In genomic region chr11:135075740-135076139, GRCh38 we compare ENCODE assay signal across 8 cellular contexts.
A peak's percentile ranks its signal among the peaks of the same experiment; 100 is the strongest.
DNase-seq lines count a peak whose midpoint lies in the region; ATAC-seq and TF ChIP-seq lines count a peak whose summit lies in the region.

No MANE protein-coding gene starts in this region.

- peak; percentile 45 for TF ChIP-seq CTCF in fibroblast of mammary gland (conservative IDR thresholded peaks at IDR 0.05; ENCODE audit: control insufficient read depth, insufficient read depth, low read depth, low read length)

- intact Hi-C loops in sciatic nerve (cut with DNase I), result no loop called here

- peak; percentile 36 for ATAC-seq in sciatic nerve
- ATAC-seq in GM19324 (IDR thresholded peaks at IDR 0.05; ENCODE audit: low FRiP score, unreplicated experiment), result no peak
- no peak for ATAC-seq in HG03045 (IDR thresholded peaks at IDR 0.05; ENCODE audit: unreplicated experiment)

- DNase-seq in activated naive CD4-positive, alpha-beta T cell treated with Interleukin-2 at 50 U/mL for 16 hours, result peak; percentile 58
- DNase-seq in activated naive CD4-positive, alpha-beta T cell (lab: John Stamatoyannopoulos, UW), result no peak
- peak; percentile 38 to 55 (median 47) for DNase-seq in activated CD8-positive, alpha-beta memory T cell treated with anti-CD3 and anti-CD28 coated beads for 48 hours (ENCODE audit: low read depth in 2 of 3, low spot score in 2 of 3)
- DNase-seq in fibroblast of mammary gland (ENCODE audit: low read depth), result peak; percentile 54
- peak; percentile 79 for DNase-seq in sciatic nerve (ENCODE audit: low spot score)
- DNase-seq in Ammon's horn (ENCODE audit: low spot score), result no peak

- no peak overlapping the region for H3K4me3 ChIP-seq in fibroblast of mammary gland (ENCODE audit: control insufficient read depth, low read depth, low read length)

Comparison
In these comparisons a context has a peak if more than half of its experiments do, and no peak if none do; other contexts are left out.
1. DNase-seq: peak in activated naive CD4-positive, alpha-beta T cell treated with Interleukin-2 at 50 U/mL for 16 hours (single experiment), activated CD8-positive, alpha-beta memory T cell treated with anti-CD3 and anti-CD28 coated beads for 48 hours (3 of 3), fibroblast of mammary gland (single experiment) and sciatic nerve (single experiment); none in activated naive CD4-positive, alpha-beta T cell (0 of 4) and Ammon's horn (single experiment).